In the genomic region with DNA sequence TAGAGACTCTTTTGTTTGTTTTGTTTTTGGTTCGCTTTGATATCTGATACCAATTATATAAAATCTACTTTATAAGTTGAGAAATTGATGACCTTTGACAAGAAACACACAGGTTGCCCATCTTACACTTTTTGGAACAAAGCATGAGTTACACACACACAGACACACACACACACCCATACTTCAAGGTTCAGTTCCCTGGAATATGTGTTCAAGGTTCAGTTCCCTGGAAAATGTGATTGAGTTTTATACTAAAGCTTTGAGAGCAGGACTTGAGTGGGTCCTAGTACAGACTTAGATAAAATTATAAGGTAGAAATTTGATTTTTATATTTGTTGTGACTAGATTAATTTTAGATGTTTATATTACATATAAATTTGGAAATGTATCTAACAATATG, we compare ENCODE assay signal across 23 cellular contexts.
DNase-seq lines count a peak whose midpoint lies in the region; ATAC-seq, FAIRE-seq and TF ChIP-seq lines count a peak whose summit lies in the region.
"Had no signal": no experiment of that assay in that cellular context is flagged by ENCODE, and none has a peak within 500 bp of the region (broad histone marks: within the 10 kb centered on the region; RNA-seq: fewer than 3 reads in every experiment).

No MANE protein-coding gene starts in this region.

- no peak overlapping the region for H3K9ac ChIP-seq in liver (ENCODE audit: low read depth in 1 of 2, low read length in 2 of 2)
- H3K9ac ChIP-seq in HepG2 (ENCODE audit: insufficient read depth, low read depth, low read length), result no peak overlapping the region
- H3K9ac ChIP-seq: BLaER1 treated with 17β-estradiol and CSF1 and Interleukin-3, amounts not matched to agents 10 nM and 100 nM; GM23248 had no signal

- TF ChIP-seq CTCF in liver (IDR thresholded peaks at IDR 0.05; ENCODE audit: low read depth, low read length, missing input control), result no peak
- no peak for TF ChIP-seq CTCF in HepG2 (CRISPR knock-in tag; IDR thresholded peaks at IDR 0.05)
- no peak for TF ChIP-seq CTCF in mucosa of descending colon (IDR thresholded peaks at IDR 0.05)
- no peak for TF ChIP-seq CTCF in transverse colon (IDR thresholded peaks at IDR 0.05)

- TF ChIP-seq EP300 in HepG2 (IDR thresholded peaks at IDR 0.05; ENCODE audit: low read depth in 2 of 2, low read length in 2 of 2), result no peak
- TF ChIP-seq EP300 in HepG2 (CRISPR knock-in tag; IDR thresholded peaks at IDR 0.05; ENCODE audit: borderline replicate concordance), result no peak
- no peak for TF ChIP-seq EP300 in transverse colon (IDR thresholded peaks at IDR 0.05; ENCODE audit: low read depth)

- H2AFZ ChIP-seq in HepG2 (ENCODE audit: low read length), result no peak overlapping the region
- H2AFZ ChIP-seq: GM23248 had no signal

- DNase-seq in HepG2 (ENCODE audit: low spot score) (no peak), mucosa of descending colon (peak in 1 of 3 donors; percentile 43), transverse colon (no peak)
- DNase-seq in activated T-cell treated with anti-CD3 and anti-CD28 coated beads, Interleukin-2, amount 50 U/mL, for 24 hours, result no peak
- DNase-seq: BE2C; CD4-positive, alpha-beta T cell; CD8-positive, alpha-beta memory T cell; DMS 273 treated with DMSO at 0.1 percent for 48 hours; DMS79; EL; GDM1; GM23248; H7; HCEC 1CT had no signal

- no peaks in the 10 kb centered on the region for H3K4me1 ChIP-seq in liver (ENCODE audit: control insufficient read depth in 4 of 4, insufficient read depth in 4 of 4, low read length in 3 of 4)
- 0 out of 2 replicates have a peak, but pooled peaks cover 6% of the 10 kb centered on the region for H3K4me1 ChIP-seq in HepG2 (ENCODE audit: insufficient read depth, low read length)
- peaks cover 7% of the 10 kb centered on the region for H3K4me1 ChIP-seq in mucosa of descending colon (ENCODE audit: low read depth)
- peaks cover 0 to 27% (median 5%) of the 10 kb centered on the region in 4 donors for H3K4me1 ChIP-seq in transverse colon
- H3K4me1 ChIP-seq: BE2C had no signal

- ATAC-seq in HepG2 (no peak), mucosa of descending colon (peak; percentile 46), GM19023 (IDR thresholded peaks at IDR 0.05; ENCODE audit: unreplicated experiment) (no peak)
- ATAC-seq: GM12878 had no signal

- intact Hi-C loops in HepG2 (cut with micrococcal nuclease; ENCODE audit: unreplicated experiment), result loop anchor here (5.0 kb wide), 1 partner anchor 158 kb away; no protein-coding TSS in a partner anchor
- intact Hi-C loops in mucosa of descending colon (cut with DNase I, micrococcal nuclease), result no loop called here
- intact Hi-C loops in transverse colon (cut with DNase I; ENCODE audit: low total_unique reads), result no loop called here

- H3K27ac Mint-ChIP-seq in activated T-cell treated with anti-CD3 and anti-CD28 coated beads, Interleukin-2, amount 50 U/mL, for 24 hours, result no peak overlapping the region
- H3K27ac Mint-ChIP-seq: CD14-positive monocyte; CD4-positive, alpha-beta T cell; CD8-positive, alpha-beta memory T cell had no signal

- no TSS peak for BruUV-seq in HepG2 (replicated peaks; lab: Mats Ljungman, UMichigan)

- H3K9me3 Mint-ChIP-seq in activated T-cell treated with anti-CD3 and anti-CD28 coated beads, Interleukin-2, amount 50 U/mL, for 24 hours, result no peaks in the 10 kb centered on the region
- H3K9me3 Mint-ChIP-seq: CD4-positive, alpha-beta T cell; CD8-positive, alpha-beta memory T cell had no signal

- H3K79me2 ChIP-seq in HepG2 (ENCODE audit: insufficient read depth, low read length), result no peaks in the 10 kb centered on the region

- no peak for TF ChIP-seq POLR2A in HepG2 (IDR thresholded peaks at IDR 0.05; ENCODE audit: insufficient read depth in 1 of 2, low read depth in 2 of 2, low read length in 2 of 2)
- TF ChIP-seq POLR2A in transverse colon (IDR thresholded peaks at IDR 0.05), result no peak

- H3K27ac ChIP-seq in liver (ENCODE audit: low read depth in 1 of 2, low read length in 2 of 2) (no peak overlapping the region), HepG2 (ENCODE audit: extremely low read length, insufficient read depth, low read length) (no peak overlapping the region), transverse colon (peak overlapping the region; percentile 13 to 54 (median 34))
- H3K27ac ChIP-seq: 22Rv1; BLaER1 treated with 17β-estradiol and CSF1 and Interleukin-3, amounts not matched to agents 10 nM and 100 nM; GM23248 had no signal

- POLR2A ChIA-PET in HepG2 (lab: Yijun Ruan, JAX), result no interaction called here

- H3K36me3 Mint-ChIP-seq in activated T-cell treated with anti-CD3 and anti-CD28 coated beads, Interleukin-2, amount 50 U/mL, for 24 hours (ENCODE audit: low read depth), result no peaks in the 10 kb centered on the region

- H3K4me1 Mint-ChIP-seq in activated T-cell treated with anti-CD3 and anti-CD28 coated beads, Interleukin-2, amount 50 U/mL, for 24 hours (ENCODE audit: low read depth), result no peaks in the 10 kb centered on the region
- H3K4me1 Mint-ChIP-seq: CD14-positive monocyte had no signal

- in situ Hi-C loops in HepG2 (cut with HindIII; ENCODE audit: extremely low pct_ligation_motif_present, low pct_unique_long_range_greater_than_20kb), result no loop called here
- in situ Hi-C loops in transverse colon (cut with MboI; ENCODE audit: low pct_ligation_motif_present in 1 of 4, low pct_unique_long_range_greater_than_20kb in 1 of 4, low sequenced_read_pairs in 3 of 4), result no loop called here

- H3K4me3 Mint-ChIP-seq in activated T-cell treated with anti-CD3 and anti-CD28 coated beads, Interleukin-2, amount 50 U/mL, for 24 hours, result no peak overlapping the region
- H3K4me3 Mint-ChIP-seq: CD14-positive monocyte; CD4-positive, alpha-beta T cell; CD8-positive, alpha-beta memory T cell had no signal

- H3K27me3 ChIP-seq in liver (ENCODE audit: control insufficient read depth in 4 of 4, insufficient read depth in 4 of 4, low read length in 3 of 4) (no peaks in the 10 kb centered on the region), HepG2 (ENCODE audit: control insufficient read depth in 1 of 2, insufficient read depth in 2 of 2, low read length in 2 of 2) (no peaks in the 10 kb centered on the region), transverse colon (no peaks in the 10 kb centered on the region)
- H3K27me3 ChIP-seq: BE2C; BLaER1 treated with 17β-estradiol and CSF1 and Interleukin-3, amounts not matched to agents 10 nM and 100 nM had no signal

- no peaks in the 10 kb centered on the region for H3K27me3 Mint-ChIP-seq in activated T-cell treated with anti-CD3 and anti-CD28 coated beads, Interleukin-2, amount 50 U/mL, for 24 hours
- H3K27me3 Mint-ChIP-seq: CD4-positive, alpha-beta T cell had no signal

- CTCF ChIA-PET in HepG2 (lab: Yijun Ruan, JAX; ENCODE audit: low intra/inter-chr PET ratio, low total read pairs), result no interaction called here

- no peaks in the 10 kb centered on the region for H4K20me1 ChIP-seq in HepG2 (ENCODE audit: insufficient read depth, low read length)
- H4K20me1 ChIP-seq: BLaER1 treated with 17β-estradiol and CSF1 and Interleukin-3, amounts not matched to agents 10 nM and 100 nM had no signal

- H3K4me3 ChIP-seq in liver (ENCODE audit: low read depth in 1 of 3, low read length in 3 of 3) (no peak overlapping the region), HepG2 (replicated peaks in 1 of 3; ENCODE audit: insufficient read depth in 1 of 3, low read depth in 2 of 3, low read length in 3 of 3) (no peak overlapping the region), mucosa of descending colon (no peak overlapping the region), transverse colon (no peak overlapping the region)
- H3K4me3 ChIP-seq: BLaER1 treated with 17β-estradiol and CSF1 and Interleukin-3, amounts not matched to agents 10 nM and 100 nM; GM12878; GM23248 had no signal

- H3K4me2 ChIP-seq in HepG2 (ENCODE audit: low read depth, low read length), result no peak overlapping the region
- H3K4me2 ChIP-seq: BLaER1 treated with 17β-estradiol and CSF1 and Interleukin-3, amounts not matched to agents 10 nM and 100 nM had no signal

- FAIRE-seq in HepG2 (lab: Jason Lieb, UNC), result no peak
- FAIRE-seq: A204.1, D721Med, GM12878, H1 had no signal

- H3K36me3 ChIP-seq in liver (ENCODE audit: control insufficient read depth in 4 of 4, insufficient read depth in 3 of 4, low read depth in 1 of 4, low read length in 3 of 4), result no peaks in the 10 kb centered on the region
- peaks cover 0 to 12% of the 10 kb centered on the region in 2 experiments; a peak in 3 of 5 replicates for H3K36me3 ChIP-seq in HepG2 (replicated peaks in 1 of 2; ENCODE audit: control insufficient read depth in 1 of 2, insufficient read depth in 2 of 2, low read length in 2 of 2)
- H3K36me3 ChIP-seq in mucosa of descending colon (ENCODE audit: low read depth), result no peaks in the 10 kb centered on the region
- H3K36me3 ChIP-seq in transverse colon, result no peaks in the 10 kb centered on the region
- H3K36me3 ChIP-seq: BE2C; BLaER1 treated with 17β-estradiol and CSF1 and Interleukin-3, amounts not matched to agents 10 nM and 100 nM had no signal

- no peaks in the 10 kb centered on the region for H3K9me3 ChIP-seq in liver (ENCODE audit: control insufficient read depth in 4 of 4, low read length in 3 of 4)
- no peaks in the 10 kb centered on the region for H3K9me3 ChIP-seq in HepG2 (ENCODE audit: low read length)
- H3K9me3 ChIP-seq in mucosa of descending colon, result no peaks in the 10 kb centered on the region
- H3K9me3 ChIP-seq in transverse colon, result no peaks in the 10 kb centered on the region
- H3K9me3 ChIP-seq: BE2C had no signal

- no peak for TF ChIP-seq RAD21 in liver (IDR thresholded peaks at IDR 0.05)
- TF ChIP-seq RAD21 in HepG2 (CRISPR knock-in tag; IDR thresholded peaks at IDR 0.05), result no peak

- 74% methylated on average over 1 of the region's 1 CpG for WGBS in liver
- WGBS in HepG2 (ENCODE audit: low lambda C conversion rate), result 92% methylated on average over 1 of the region's 1 CpG
- 44 to 54% methylated on average over 1 of the region's 1 CpG for WGBS in transverse colon (ENCODE audit: low coverage in 1 of 2), 2 donors

TF ChIP-seq in liver, 16 proteins besides CTCF, POLR2A, EP300 and RAD21 (continues in another document):
- TF ChIP-seq GABPA (IDR thresholded peaks at IDR 0.05 in 1 of 2, conservative IDR thresholded peaks at IDR 0.05 in 1 of 2), result no peak
- TF ChIP-seq, protein P1, sequence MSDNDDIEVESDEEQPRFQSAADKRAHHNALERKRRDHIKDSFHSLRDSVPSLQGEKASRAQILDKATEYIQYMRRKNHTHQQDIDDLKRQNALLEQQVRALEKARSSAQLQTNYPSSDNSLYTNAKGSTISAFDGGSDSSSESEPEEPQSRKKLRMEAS (IDR thresholded peaks at IDR 0.05), result no peak

Comparison
In these comparisons a context has a peak if more than half of its experiments do, and no peak if none do; other contexts are left out.
1. H3K27ac ChIP-seq: peak in transverse colon (4 of 4); none in liver (0 of 2) and HepG2 (single experiment).